Comparison of ENCODE assay signal across 9 cellular contexts in genomic region chrX:56557376-56557929, GRCh38.
"Had no signal": no experiment of that assay in that cellular context is flagged by ENCODE, and none has a peak within 500 bp of the region (broad histone marks: within the 10 kb centered on the region; RNA-seq: fewer than 3 reads in every experiment).

No MANE protein-coding gene starts in this region.

- FAIRE-seq: H54, HTR-8/SVneo had no signal

- ATAC-seq: GM23338 had no signal

- H3K4me3 ChIP-seq: GM23338 had no signal

- DNase-seq: H9, HCEC 1CT, HFFc6, KBM-7 had no signal

- H3K27ac ChIP-seq: HL-60, KMS-11 had no signal

- H3K4me2 ChIP-seq: GM23338, KMS-11 had no signal
